ENCODE assay signal across 23 cellular contexts in genomic region chr12:3092770-3093169, GRCh38.
"Had no signal": no experiment of that assay in that cellular context is flagged by ENCODE, and none has a peak within 500 bp of the region (broad histone marks: within the 10 kb centered on the region; RNA-seq: fewer than 3 reads in every experiment).

No MANE protein-coding gene starts in this region.

- H3K36me3 ChIP-seq: ovary, sigmoid colon, thyroid gland, upper lobe of right lung had no signal

- DNase-seq: activated CD4-positive, alpha-beta memory T cell treated with anti-CD3 and anti-CD28 coated beads, Interleukin-2, amount 10 ng/mL, durations not matched to agents 7 days and 5 days; activated CD4-positive, alpha-beta T cell treated with anti-CD3 and anti-CD28 coated beads, Interleukin-2, amount 10 ng/mL, durations not matched to agents 24 days and 14 days; activated effector memory CD4-positive, alpha-beta T cell treated with anti-CD3 and anti-CD28 coated beads, Interleukin-2, amount 50 U/mL, for 16 hours; activated naive CD4-positive, alpha-beta T cell treated with anti-CD3 and anti-CD28 coated beads, Interleukin-2, amount 50 U/mL, for 16 hours; activated naive CD8-positive, alpha-beta T cell treated with anti-CD3 and anti-CD28 coated beads, Interleukin-2, amount 50 U/mL, for 24 hours; activated T-cell treated with anti-CD3 and anti-CD28 coated beads, Interleukin-2, amount 50 U/mL, for 72 hours; caudate nucleus; dermis blood vessel endothelial cell; effector CD8-positive, alpha-beta T cell; erythroblast; foreskin keratinocyte; hippocampal formation; kidney glomerular epithelial cell; ovary; sigmoid colon; stimulated activated CD4-positive, alpha-beta T cell treated with anti-CD3 and anti-CD28 coated beads, Interleukin-15, amount 100 ng/mL, for 24 hours; stimulated activated naive B cell treated with anti-CD40 and anti-IgM and Interleukin-4, amounts not matched to agents 10 μg/mL and 1 μg/mL and 100 μg/mL, for 72 hours; T-cell; thyroid gland; upper lobe of right lung had no signal

- H3K4me2 ChIP-seq: smooth muscle cell had no signal

- H3K9me3 ChIP-seq: ovary, sigmoid colon, thyroid gland, upper lobe of right lung had no signal

- ATAC-seq: activated CD4-positive, CD25-positive, alpha-beta regulatory T cell treated with anti-CD3 and anti-CD28 coated beads, Interleukin-2, amount 50 U/mL, for 24 hours; activated naive CD8-positive, alpha-beta T cell treated with anti-CD3 and anti-CD28 coated beads, Interleukin-2, amount 50 U/mL, for 24 hours; activated T-cell treated with anti-CD3 and anti-CD28 coated beads, Interleukin-2, amount 50 U/mL, for 72 hours; foreskin keratinocyte; stimulated activated naive B cell treated with anti-CD40 and anti-IgM and Interleukin-4, amounts not matched to agents 10 μg/mL and 1 μg/mL and 100 μg/mL, for 72 hours; T-cell; upper lobe of right lung had no signal

- H3K27ac ChIP-seq: foreskin keratinocyte, sigmoid colon, upper lobe of right lung, VCaP had no signal

- H3K4me3 ChIP-seq: ovary, sigmoid colon, smooth muscle cell, thyroid gland, upper lobe of right lung had no signal

- H3K27me3 ChIP-seq: foreskin keratinocyte, ovary, sigmoid colon, thyroid gland, upper lobe of right lung had no signal
